ENCODE assay signal across 8 cellular contexts in the genomic region with DNA sequence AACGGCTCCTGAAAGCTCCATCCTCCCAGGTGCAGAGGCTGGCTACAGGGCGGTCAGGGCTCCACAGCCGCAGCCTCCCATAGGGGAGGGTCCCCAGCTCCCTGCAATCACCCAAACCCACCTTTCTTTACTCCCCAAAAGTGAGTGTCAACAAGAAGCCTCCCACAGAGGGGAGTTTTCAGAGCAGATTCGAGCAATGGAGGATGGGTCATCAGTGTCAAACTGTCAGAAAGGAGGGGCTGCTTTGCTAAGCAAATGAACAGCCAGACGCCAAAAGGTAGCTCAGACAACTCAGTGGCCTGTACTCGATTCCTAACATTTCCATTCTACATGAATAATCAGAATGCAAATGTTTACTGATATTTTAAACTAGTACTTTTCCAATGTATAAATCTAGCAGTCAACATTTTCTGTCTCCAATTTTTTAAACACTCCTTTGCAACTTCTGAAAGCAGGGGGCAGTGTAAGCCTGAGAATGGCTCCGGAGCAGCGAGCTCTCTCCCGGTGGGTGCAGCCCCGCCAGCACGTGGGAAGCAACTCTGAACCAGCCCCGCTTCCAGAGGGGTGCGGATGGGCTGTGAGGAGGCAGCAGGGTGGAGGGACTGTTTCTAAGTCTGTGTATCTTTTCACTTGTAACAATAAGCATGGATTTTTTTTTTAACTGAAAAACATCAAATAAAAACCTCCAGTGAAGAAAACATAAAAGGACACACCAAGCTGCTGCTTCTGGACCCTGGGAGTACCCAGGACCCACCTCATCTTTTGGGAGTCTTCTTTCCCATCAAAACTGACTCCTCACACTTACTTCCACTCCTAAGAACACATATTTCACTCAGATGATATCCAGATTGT. TPM values are rescaled to one million over a fixed set of nuclear protein-coding genes. Genes with fewer than 3 reads are reported as not detected.
DNase-seq lines count a peak whose midpoint lies in the region; ATAC-seq, FAIRE-seq and TF ChIP-seq lines count a peak whose summit lies in the region.

No MANE protein-coding gene starts in this region.

- intact Hi-C loops in mucosa of descending colon (cut with DNase I, micrococcal nuclease): loop anchor here in 1 of 2 donors (10.0 kb wide), 1 partner anchor 134 kb away; the partner anchor contains the start of genes PSMA7 and SS18L1

- H3K9me3 ChIP-seq in mucosa of descending colon: no peaks in the 10 kb centered on the region

- H3K36me3 ChIP-seq in mucosa of descending colon (ENCODE audit: low read depth): peaks cover 16% of the 10 kb centered on the region

- ATAC-seq in mucosa of descending colon (peak; percentile 69), GM21529 (IDR thresholded peaks at IDR 0.05; ENCODE audit: unreplicated experiment) (no peak)

- peak; percentile 48 for FAIRE-seq in A204.1 (lab: Jason Lieb, UNC)

- H3K4me1 ChIP-seq in mucosa of descending colon (ENCODE audit: low read depth): no peaks in the 10 kb centered on the region

- H3K4me3 ChIP-seq in mucosa of descending colon: no peak overlapping the region

- peak; percentile 49 for TF ChIP-seq CTCF in GM13976 (IDR thresholded peaks at IDR 0.05; ENCODE audit: borderline replicate concordance, control extremely low read depth, extremely low read depth, insufficient read depth, missing control alignments)
- TF ChIP-seq CTCF in mucosa of descending colon (IDR thresholded peaks at IDR 0.05): no peak

- in situ Hi-C loops in GM13976 (cut with MboI; ENCODE audit: low sequenced_read_pairs, unreplicated experiment): loop anchor here (10.0 kb wide), 1 partner anchor 134 kb away; the partner anchor contains the start of genes PSMA7 and SS18L1

- DNase-seq in GM13976 (ENCODE audit: low spot score): peak; percentile 86
- peak; percentile 2 for DNase-seq in NCI-H82 treated with DMSO at 0.1 percent for 48 hours (lab: John Stamatoyannopoulos, UW; ENCODE audit: unreplicated experiment)
- DNase-seq in activated CD8-positive, alpha-beta memory T cell treated with anti-CD3 and anti-CD28 coated beads, Interleukin-2, amount 50 U/mL, for 4 hours: peak; percentile 64
- peak; percentile 76 for DNase-seq in epidermal melanocyte (ENCODE audit: insufficient read length, low spot score)
- DNase-seq in mucosa of descending colon: peak; percentile 45 to 70 (median 55)
- DNase-seq in stimulated activated naive CD4-positive, alpha-beta T cell (lab: John Stamatoyannopoulos, UW): peak; percentile 42 to 75 (median 54)

RNA-seq across cellular contexts. Expression of gene TAF4, which starts 54.9 kb away (rescaled TPM):
- 10 to 100 TPM; 23.8 to 28.3 (median 27.5) TPM for total RNA-seq in mucosa of descending colon

Comparison
In these comparisons a context has a peak if more than half of its experiments do, and no peak if none do; other contexts are left out.
1. DNase-seq: peak in every context shown above with its lines; median percentile 86 in GM13976; 76 in epidermal melanocyte; 64 in activated CD8-positive, alpha-beta memory T cell treated with anti-CD3 and anti-CD28 coated beads, Interleukin-2, amount 50 U/mL, for 4 hours; 55 in mucosa of descending colon; 54 in stimulated activated naive CD4-positive, alpha-beta T cell; 2 in NCI-H82 treated with DMSO at 0.1 percent for 48 hours.